Comparison of ENCODE assay signal across 8 cellular contexts in the genomic region with DNA sequence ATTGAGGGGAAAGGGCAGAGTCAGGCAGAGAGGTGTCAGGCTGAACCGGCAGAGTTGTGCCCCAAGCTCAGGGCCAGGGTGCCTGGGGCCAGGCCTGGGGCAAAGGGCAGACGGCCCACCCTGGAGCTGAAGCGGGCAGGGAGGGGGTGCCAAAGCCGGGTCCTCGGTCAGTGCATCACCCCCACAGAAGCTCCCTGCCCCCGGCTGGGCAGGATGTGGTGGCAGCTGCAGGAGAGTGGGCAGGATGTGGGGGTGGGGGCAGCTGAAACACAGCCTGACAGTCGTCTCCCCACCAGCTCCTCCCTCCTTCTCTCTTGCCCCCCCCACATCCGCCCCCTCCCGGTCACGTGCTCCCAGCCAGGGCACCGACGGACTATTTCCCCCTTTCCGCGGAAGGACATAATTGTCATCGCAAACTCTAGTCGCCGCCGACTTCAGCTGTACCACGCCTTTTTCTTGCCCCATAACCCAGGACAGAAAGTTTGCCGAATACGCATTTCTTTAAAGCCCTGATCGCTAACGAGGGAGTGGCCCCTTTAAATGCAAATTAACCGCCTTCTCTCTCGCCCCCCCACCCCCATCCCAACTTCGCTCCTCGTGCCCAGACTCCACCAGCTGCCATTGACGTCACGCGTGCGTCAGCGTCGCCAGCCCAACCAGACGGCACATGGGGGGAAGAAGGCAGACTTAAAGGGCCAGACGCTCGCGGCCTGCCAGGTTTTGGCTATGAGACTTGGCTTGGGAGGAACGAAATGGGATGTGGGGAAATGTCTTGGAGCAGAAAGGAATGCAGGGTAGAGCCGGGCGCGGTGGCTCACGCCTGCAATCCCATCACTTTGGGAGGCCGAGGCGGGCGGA. TPM values are rescaled to one million over a fixed set of nuclear protein-coding genes. Genes with fewer than 3 reads are reported as not detected.
DNase-seq lines count a peak whose midpoint lies in the region; ATAC-seq lines count a peak whose summit lies in the region.

No MANE protein-coding gene starts in this region.

- no peaks in the 10 kb centered on the region for H3K36me3 ChIP-seq in BLaER1

- H3K9me3 ChIP-seq in BLaER1 = no peaks in the 10 kb centered on the region

- H3K4me2 ChIP-seq in BLaER1 = peak overlapping the region; percentile 96

- peak; percentile 27 for ATAC-seq in GM19395 (IDR thresholded peaks at IDR 0.05; ENCODE audit: unreplicated experiment)

- peak overlapping the region; percentile 100 for H3K27ac ChIP-seq in BLaER1

- peaks cover 5% of the 10 kb centered on the region; the same call in 1 of the 2 replicates for H4K20me1 ChIP-seq in BLaER1

- H3K9ac ChIP-seq in BLaER1 = peak overlapping the region; percentile 100

- H3K27me3 ChIP-seq in BLaER1 = no peaks in the 10 kb centered on the region

- DNase-seq in HT-29 (ENCODE audit: low spot score) = peak; percentile 97
- DNase-seq in NK-92 (lab: John Stamatoyannopoulos, UW; ENCODE audit: unreplicated experiment) = peak; percentile 93
- DNase-seq in activated CD8-positive, alpha-beta memory T cell treated with anti-CD3 and anti-CD28 coated beads for 24 hours = peak; percentile 97
- DNase-seq in effector CD8-positive, alpha-beta T cell (lab: John Stamatoyannopoulos, UW) = peak; percentile 95
- peak; percentile 99 to 100 for DNase-seq in lung microvascular endothelial cell (ENCODE audit: low read depth in 2 of 2)
- peak; percentile 97 to 98 (median 98) for DNase-seq in stimulated activated CD4-positive, alpha-beta T cell treated with anti-CD3 and anti-CD28 coated beads, TNF-alpha, amount 100 ng/mL, for 24 hours (ENCODE audit: low read depth in 3 of 3)

- peaks cover 82% of the 10 kb centered on the region for H3K4me1 ChIP-seq in BLaER1

- peak overlapping the region; percentile 100 for H3K4me3 ChIP-seq in BLaER1

RNA-seq across cellular contexts. Expression of a gene that starts 4.5 kb away (rescaled TPM):
- total RNA-seq in HT-29 (2014; rRNA removed; shearing (Covaris generic)) = 17.8 and 27.4 TPM in 2 replicates
- 3.7 and 4.4 TPM in 2 replicates for total RNA-seq in lung microvascular endothelial cell

Comparison
In these comparisons a context has a peak if more than half of its experiments do, and no peak if none do; other contexts are left out.
1. Peak in every context shown above with its lines: DNase-seq, ATAC-seq, H3K4me3 ChIP-seq and H3K27ac ChIP-seq.